ENCODE assay signal across 1 cellular context in the genomic region with DNA sequence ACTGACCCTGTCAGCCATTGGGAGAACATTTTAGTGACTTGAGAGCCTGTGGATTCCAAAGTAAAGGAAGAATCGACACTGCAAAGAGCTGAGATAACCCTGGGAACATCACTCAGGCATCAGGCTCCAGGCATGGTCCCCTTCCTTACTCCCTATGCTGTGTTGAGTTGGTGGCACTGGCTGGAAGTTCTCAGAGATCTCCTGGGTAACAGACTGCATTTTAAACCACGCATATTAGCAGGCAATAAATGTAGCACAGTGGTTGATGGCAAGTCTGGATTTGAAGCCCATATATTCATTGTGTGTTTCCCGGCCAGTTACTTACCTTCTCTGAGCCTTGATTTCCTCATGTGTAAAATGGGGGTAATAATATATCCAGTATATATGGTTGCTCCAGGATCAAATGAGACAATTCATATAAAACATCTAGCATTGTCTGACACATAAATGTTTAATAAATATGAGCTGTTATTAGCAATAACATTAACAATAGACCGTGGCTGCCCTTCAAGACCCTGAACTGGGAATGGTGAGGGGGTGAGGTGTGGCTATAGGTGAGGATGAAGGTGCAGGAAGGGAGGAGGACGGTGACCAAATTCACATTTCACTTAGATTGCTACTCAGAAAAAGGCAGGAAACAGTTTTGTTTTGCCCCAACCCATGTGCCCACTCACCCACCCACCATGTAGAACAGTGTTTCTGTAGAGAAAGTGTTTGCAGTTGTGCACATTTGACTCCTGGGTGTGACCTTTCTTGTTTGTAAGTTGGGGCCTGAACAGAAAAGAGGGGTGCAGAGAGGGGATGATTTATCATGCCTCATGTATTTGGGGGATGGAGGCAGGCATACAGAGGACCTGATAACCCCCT.
TF ChIP-seq lines count a peak whose summit lies in the region.

No MANE protein-coding gene starts in this region.

TF ChIP-seq in GM23338, 12 proteins besides CTCF, POLR2A, EP300 and RAD21 (continued from another document):
- TF ChIP-seq, protein P1, sequence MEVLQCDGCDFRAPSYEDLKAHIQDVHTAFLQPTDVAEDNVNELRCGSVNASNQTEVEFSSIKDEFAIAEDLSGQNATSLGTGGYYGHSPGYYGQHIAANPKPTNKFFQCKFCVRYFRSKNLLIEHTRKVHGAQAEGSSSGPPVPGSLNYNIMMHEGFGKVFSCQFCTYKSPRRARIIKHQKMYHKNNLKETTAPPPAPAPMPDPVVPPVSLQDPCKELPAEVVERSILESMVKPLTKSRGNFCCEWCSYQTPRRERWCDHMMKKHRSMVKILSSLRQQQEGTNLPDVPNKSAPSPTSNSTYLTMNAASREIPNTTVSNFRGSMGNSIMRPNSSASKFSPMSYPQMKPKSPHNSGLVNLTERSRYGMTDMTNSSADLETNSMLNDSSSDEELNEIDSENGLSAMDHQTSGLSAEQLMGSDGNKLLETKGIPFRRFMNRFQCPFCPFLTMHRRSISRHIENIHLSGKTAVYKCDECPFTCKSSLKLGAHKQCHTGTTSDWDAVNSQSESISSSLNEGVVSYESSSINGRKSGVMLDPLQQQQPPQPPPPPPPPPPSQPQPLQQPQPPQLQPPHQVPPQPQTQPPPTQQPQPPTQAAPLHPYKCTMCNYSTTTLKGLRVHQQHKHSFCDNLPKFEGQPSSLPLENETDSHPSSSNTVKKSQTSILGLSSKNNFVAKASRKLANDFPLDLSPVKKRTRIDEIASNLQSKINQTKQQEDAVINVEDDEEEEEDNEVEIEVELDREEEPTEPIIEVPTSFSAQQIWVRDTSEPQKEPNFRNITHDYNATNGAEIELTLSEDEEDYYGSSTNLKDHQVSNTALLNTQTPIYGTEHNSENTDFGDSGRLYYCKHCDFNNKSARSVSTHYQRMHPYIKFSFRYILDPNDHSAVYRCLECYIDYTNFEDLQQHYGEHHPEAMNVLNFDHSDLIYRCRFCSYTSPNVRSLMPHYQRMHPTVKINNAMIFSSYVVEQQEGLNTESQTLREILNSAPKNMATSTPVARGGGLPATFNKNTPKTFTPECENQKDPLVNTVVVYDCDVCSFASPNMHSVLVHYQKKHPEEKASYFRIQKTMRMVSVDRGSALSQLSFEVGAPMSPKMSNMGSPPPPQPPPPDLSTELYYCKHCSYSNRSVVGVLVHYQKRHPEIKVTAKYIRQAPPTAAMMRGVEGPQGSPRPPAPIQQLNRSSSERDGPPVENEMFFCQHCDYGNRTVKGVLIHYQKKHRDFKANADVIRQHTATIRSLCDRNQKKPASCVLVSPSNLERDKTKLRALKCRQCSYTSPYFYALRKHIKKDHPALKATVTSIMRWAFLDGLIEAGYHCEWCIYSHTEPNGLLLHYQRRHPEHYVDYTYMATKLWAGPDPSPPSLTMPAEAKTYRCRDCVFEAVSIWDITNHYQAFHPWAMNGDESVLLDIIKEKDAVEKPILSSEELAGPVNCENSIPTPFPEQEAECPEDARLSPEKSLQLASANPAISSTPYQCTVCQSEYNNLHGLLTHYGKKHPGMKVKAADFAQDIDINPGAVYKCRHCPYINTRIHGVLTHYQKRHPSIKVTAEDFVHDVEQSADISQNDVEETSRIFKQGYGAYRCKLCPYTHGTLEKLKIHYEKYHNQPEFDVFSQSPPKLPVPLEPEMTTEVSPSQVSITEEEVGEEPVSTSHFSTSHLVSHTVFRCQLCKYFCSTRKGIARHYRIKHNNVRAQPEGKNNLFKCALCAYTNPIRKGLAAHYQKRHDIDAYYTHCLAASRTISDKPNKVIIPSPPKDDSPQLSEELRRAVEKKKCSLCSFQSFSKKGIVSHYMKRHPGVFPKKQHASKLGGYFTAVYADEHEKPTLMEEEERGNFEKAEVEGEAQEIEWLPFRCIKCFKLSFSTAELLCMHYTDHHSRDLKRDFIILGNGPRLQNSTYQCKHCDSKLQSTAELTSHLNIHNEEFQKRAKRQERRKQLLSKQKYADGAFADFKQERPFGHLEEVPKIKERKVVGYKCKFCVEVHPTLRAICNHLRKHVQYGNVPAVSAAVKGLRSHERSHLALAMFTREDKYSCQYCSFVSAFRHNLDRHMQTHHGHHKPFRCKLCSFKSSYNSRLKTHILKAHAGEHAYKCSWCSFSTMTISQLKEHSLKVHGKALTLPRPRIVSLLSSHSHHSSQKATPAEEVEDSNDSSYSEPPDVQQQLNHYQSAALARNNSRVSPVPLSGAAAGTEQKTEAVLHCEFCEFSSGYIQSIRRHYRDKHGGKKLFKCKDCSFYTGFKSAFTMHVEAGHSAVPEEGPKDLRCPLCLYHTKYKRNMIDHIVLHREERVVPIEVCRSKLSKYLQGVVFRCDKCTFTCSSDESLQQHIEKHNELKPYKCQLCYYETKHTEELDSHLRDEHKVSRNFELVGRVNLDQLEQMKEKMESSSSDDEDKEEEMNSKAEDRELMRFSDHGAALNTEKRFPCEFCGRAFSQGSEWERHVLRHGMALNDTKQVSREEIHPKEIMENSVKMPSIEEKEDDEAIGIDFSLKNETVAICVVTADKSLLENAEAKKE (CRISPR knock-in tag; IDR thresholded peaks at IDR 0.05) = no peak
- no peak for TF ChIP-seq STAT1 (IDR thresholded peaks at IDR 0.05; ENCODE audit: unreplicated experiment)
- no peak for TF ChIP-seq CREB1 (CRISPR knock-in tag; IDR thresholded peaks at IDR 0.05; ENCODE audit: low read depth)
- TF ChIP-seq, protein P2, sequence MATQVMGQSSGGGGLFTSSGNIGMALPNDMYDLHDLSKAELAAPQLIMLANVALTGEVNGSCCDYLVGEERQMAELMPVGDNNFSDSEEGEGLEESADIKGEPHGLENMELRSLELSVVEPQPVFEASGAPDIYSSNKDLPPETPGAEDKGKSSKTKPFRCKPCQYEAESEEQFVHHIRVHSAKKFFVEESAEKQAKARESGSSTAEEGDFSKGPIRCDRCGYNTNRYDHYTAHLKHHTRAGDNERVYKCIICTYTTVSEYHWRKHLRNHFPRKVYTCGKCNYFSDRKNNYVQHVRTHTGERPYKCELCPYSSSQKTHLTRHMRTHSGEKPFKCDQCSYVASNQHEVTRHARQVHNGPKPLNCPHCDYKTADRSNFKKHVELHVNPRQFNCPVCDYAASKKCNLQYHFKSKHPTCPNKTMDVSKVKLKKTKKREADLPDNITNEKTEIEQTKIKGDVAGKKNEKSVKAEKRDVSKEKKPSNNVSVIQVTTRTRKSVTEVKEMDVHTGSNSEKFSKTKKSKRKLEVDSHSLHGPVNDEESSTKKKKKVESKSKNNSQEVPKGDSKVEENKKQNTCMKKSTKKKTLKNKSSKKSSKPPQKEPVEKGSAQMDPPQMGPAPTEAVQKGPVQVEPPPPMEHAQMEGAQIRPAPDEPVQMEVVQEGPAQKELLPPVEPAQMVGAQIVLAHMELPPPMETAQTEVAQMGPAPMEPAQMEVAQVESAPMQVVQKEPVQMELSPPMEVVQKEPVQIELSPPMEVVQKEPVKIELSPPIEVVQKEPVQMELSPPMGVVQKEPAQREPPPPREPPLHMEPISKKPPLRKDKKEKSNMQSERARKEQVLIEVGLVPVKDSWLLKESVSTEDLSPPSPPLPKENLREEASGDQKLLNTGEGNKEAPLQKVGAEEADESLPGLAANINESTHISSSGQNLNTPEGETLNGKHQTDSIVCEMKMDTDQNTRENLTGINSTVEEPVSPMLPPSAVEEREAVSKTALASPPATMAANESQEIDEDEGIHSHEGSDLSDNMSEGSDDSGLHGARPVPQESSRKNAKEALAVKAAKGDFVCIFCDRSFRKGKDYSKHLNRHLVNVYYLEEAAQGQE (IDR thresholded peaks at IDR 0.05; ENCODE audit: unreplicated experiment) = no peak
